In the genomic region with DNA sequence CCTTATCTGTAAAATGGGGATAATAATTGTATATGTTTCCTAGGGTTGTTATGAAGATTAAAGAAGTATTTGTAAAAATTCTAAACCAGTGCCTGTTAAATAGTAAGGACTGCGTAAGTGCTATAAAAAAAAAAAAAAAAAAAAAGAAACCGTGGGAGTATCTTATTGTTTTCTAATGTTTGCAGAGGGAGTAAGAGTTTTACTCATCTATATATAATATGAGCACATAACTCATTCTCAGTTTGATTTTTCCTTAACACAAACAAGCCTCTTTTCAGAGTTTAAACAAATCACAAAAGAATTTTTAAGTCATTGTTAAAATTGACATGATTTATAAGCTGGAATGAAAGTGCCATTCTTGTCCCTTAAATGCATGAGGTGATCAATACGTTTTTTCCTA, we compare ENCODE assay signal across 28 cellular contexts.
"Had no signal": no experiment of that assay in that cellular context is flagged by ENCODE, and none has a peak within 500 bp of the region (broad histone marks: within the 10 kb centered on the region; RNA-seq: fewer than 3 reads in every experiment).

No MANE protein-coding gene starts in this region.

- H2AFZ ChIP-seq: neural progenitor cell, parathyroid adenoma had no signal

- H3K9me3 ChIP-seq: ovary, psoas muscle, right lobe of liver, sigmoid colon, stomach, thoracic aorta, thyroid gland, tibial nerve, upper lobe of left lung, vagina had no signal

- H3K4me2 ChIP-seq: neural progenitor cell had no signal

- DNase-seq: occipital lobe; ovary; posterior cingulate gyrus; psoas muscle; right cardiac atrium; right lobe of liver; sigmoid colon; small intestine; stimulated activated CD4-positive, alpha-beta T cell treated with anti-CD3 and anti-CD28 coated beads, Interleukin-15, amount 100 ng/mL, for 24 hours; stimulated activated CD4-positive, alpha-beta T cell treated with anti-CD3 and anti-CD28 coated beads, Interleukin-2, amount 100 ng/mL, for 24 hours; stimulated activated CD4-positive, alpha-beta T cell treated with anti-CD3 and anti-CD28 coated beads, Interleukin-2, amount 100 ng/mL, for 48 hours; stimulated activated CD4-positive, alpha-beta T cell treated with anti-CD3 and anti-CD28 coated beads, Interleukin-4, amount 100 ng/mL, for 24 hours; stimulated activated naive B cell treated with anti-CD40 and anti-IgM and Interleukin-4, amounts not matched to agents 10 μg/mL and 1 μg/mL and 100 μg/mL, for 72 hours; stimulated activated naive CD4-positive, alpha-beta T cell treated with Interleukin-2 at 50 U/mL for 16 hours; stomach; thyroid gland; trophoblast cell; upper lobe of left lung had no signal

- H3K79me2 ChIP-seq: parathyroid adenoma had no signal

- ATAC-seq: right cardiac atrium; right lobe of liver; stimulated activated effector memory CD8-positive, alpha-beta T cell treated with anti-CD3 and anti-CD28 coated beads, Interleukin-12 subunit alpha, Interleukin-12 subunit beta, amount 100 ng/mL, for 72 hours; stimulated activated naive B cell treated with anti-CD40 and anti-IgM and Interleukin-4, amounts not matched to agents 10 μg/mL and 1 μg/mL and 100 μg/mL, for 72 hours had no signal

- H3K4me3 Mint-ChIP-seq: nephron; neural progenitor cell; stimulated activated effector memory CD8-positive, alpha-beta T cell treated with anti-CD3 and anti-CD28 coated beads, Interleukin-12 subunit alpha, Interleukin-12 subunit beta, amount 100 ng/mL, for 72 hours; stimulated activated naive B cell treated with anti-CD40 and anti-IgM and Interleukin-4, amounts not matched to agents 10 μg/mL and 1 μg/mL and 100 μg/mL, for 72 hours; stimulated activated naive CD8-positive, alpha-beta T cell treated with anti-CD3 and anti-CD28 coated beads, Interleukin-15, Interleukin-2, amounts not matched to agents 100 ng/mL and 50 ng/mL, for 24 hours had no signal

- H3K27me3 ChIP-seq: neural progenitor cell, ovary, sigmoid colon, thyroid gland, tibial nerve, upper lobe of left lung, vagina had no signal

- H3K9ac ChIP-seq: neural progenitor cell, parathyroid adenoma had no signal

- H3K27me3 Mint-ChIP-seq: progenitor cell of endocrine pancreas; stimulated activated naive CD8-positive, alpha-beta T cell treated with anti-CD3 and anti-CD28 coated beads, Interleukin-15, Interleukin-2, amounts not matched to agents 100 ng/mL and 50 ng/mL, for 24 hours had no signal

- H3K27ac Mint-ChIP-seq: nephron; neural progenitor cell; progenitor cell of endocrine pancreas; stimulated activated effector memory CD8-positive, alpha-beta T cell treated with anti-CD3 and anti-CD28 coated beads, Interleukin-12 subunit alpha, Interleukin-12 subunit beta, amount 100 ng/mL, for 72 hours; stimulated activated naive B cell treated with anti-CD40 and anti-IgM and Interleukin-4, amounts not matched to agents 10 μg/mL and 1 μg/mL and 100 μg/mL, for 72 hours; stimulated activated naive CD8-positive, alpha-beta T cell treated with anti-CD3 and anti-CD28 coated beads, Interleukin-15, Interleukin-2, amounts not matched to agents 100 ng/mL and 50 ng/mL, for 24 hours had no signal

- H3K4me1 Mint-ChIP-seq: neural progenitor cell; stimulated activated effector memory CD8-positive, alpha-beta T cell treated with anti-CD3 and anti-CD28 coated beads, Interleukin-12 subunit alpha, Interleukin-12 subunit beta, amount 100 ng/mL, for 72 hours; stimulated activated naive B cell treated with anti-CD40 and anti-IgM and Interleukin-4, amounts not matched to agents 10 μg/mL and 1 μg/mL and 100 μg/mL, for 72 hours had no signal

- H3K4me3 ChIP-seq: neural progenitor cell, ovary, psoas muscle, right lobe of liver, sigmoid colon, stomach, thoracic aorta, thyroid gland, tibial nerve, upper lobe of left lung, vagina had no signal

- H3K9me3 Mint-ChIP-seq: nephron; neural progenitor cell; stimulated activated effector memory CD8-positive, alpha-beta T cell treated with anti-CD3 and anti-CD28 coated beads, Interleukin-12 subunit alpha, Interleukin-12 subunit beta, amount 100 ng/mL, for 72 hours; stimulated activated naive B cell treated with anti-CD40 and anti-IgM and Interleukin-4, amounts not matched to agents 10 μg/mL and 1 μg/mL and 100 μg/mL, for 72 hours; stimulated activated naive CD8-positive, alpha-beta T cell treated with anti-CD3 and anti-CD28 coated beads, Interleukin-15, Interleukin-2, amounts not matched to agents 100 ng/mL and 50 ng/mL, for 24 hours had no signal

- H3K4me1 ChIP-seq: neural progenitor cell, parathyroid adenoma, psoas muscle, right lobe of liver, stomach, tibial nerve, upper lobe of left lung, vagina had no signal

- H3K27ac ChIP-seq: neural progenitor cell, ovary, parathyroid adenoma, psoas muscle, right lobe of liver, stomach, thoracic aorta, thyroid gland, tibial nerve, upper lobe of left lung, vagina had no signal

- H3K36me3 Mint-ChIP-seq: neural progenitor cell; stimulated activated effector memory CD8-positive, alpha-beta T cell treated with anti-CD3 and anti-CD28 coated beads, Interleukin-12 subunit alpha, Interleukin-12 subunit beta, amount 100 ng/mL, for 72 hours; stimulated activated naive B cell treated with anti-CD40 and anti-IgM and Interleukin-4, amounts not matched to agents 10 μg/mL and 1 μg/mL and 100 μg/mL, for 72 hours had no signal

- FAIRE-seq: small intestine, urothelium cell line had no signal

- H3K36me3 ChIP-seq: neural progenitor cell, ovary, right lobe of liver, sigmoid colon, stomach, thoracic aorta, thyroid gland, tibial nerve, upper lobe of left lung, vagina had no signal
